13 cellular contexts compared by ENCODE assay signal in the genomic region with DNA sequence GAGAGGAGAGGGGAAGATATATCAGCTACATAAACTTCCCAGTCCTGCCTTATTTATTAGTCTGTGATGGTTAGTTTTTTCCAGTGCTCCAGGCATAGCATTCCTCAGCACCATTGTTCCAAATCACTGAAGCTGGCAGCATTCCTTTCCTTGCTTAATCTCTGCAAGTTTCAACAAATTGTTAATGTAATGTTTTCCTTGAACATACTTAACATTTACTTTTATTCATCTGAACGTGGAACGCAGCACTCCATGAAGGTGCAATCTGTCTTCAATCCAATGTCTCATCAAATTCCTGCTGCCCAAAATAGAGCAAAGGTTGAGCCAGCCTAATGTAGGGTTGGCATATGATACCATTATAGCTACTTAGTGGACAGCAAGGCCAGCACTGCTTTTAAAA.
"Had no signal": no experiment of that assay in that cellular context is flagged by ENCODE, and none has a peak within 500 bp of the region (broad histone marks: within the 10 kb centered on the region; RNA-seq: fewer than 3 reads in every experiment).

No MANE protein-coding gene starts in this region.

- H3K4me3 ChIP-seq: ascending aorta, pancreas, right atrium auricular region, tibial nerve had no signal

- H3K4me1 ChIP-seq: ascending aorta, pancreas, right atrium auricular region, tibial nerve had no signal

- DNase-seq: activated CD4-positive, alpha-beta T cell treated with anti-CD3 and anti-CD28 coated beads, Interleukin-2, amount 50 U/mL, for 4 hours; activated T-cell treated with anti-CD3 and anti-CD28 coated beads, Interleukin-2, amount 50 U/mL, for 24 hours; cortex of kidney; effector CD8-positive, alpha-beta T cell; hypothalamus; left colon; mesenchymal stem cell; pancreas; small intestine; SW 1271 had no signal

- H3K9me3 ChIP-seq: ascending aorta, pancreas, right atrium auricular region, tibial nerve had no signal

- H3K27ac ChIP-seq: ascending aorta, pancreas, right atrium auricular region, tibial nerve had no signal

- H3K36me3 ChIP-seq: ascending aorta, pancreas, right atrium auricular region, tibial nerve had no signal

- H3K27me3 ChIP-seq: ascending aorta, pancreas, right atrium auricular region, tibial nerve had no signal
